13 cellular contexts compared by ENCODE assay signal in the genomic region with DNA sequence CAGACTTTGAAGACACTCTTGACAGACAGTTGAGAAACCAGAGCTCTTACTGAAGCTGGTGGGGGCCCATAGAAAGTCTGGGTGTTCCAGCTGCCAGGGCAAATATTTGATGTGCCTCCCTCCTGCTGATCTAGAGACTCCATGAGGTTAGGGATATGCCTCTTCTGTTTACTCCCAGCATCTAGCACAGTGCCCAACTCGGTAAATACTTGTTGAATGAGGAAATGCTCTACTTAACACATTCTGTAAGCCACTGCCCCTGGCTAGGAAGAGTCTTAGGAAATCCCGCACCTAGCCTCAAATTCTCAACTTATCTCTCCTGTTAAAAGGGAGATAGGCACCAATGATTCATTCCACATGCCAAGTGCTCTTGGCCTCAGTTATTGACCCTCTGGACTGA.
DNase-seq lines count a peak whose midpoint lies in the region; ATAC-seq and TF ChIP-seq lines count a peak whose summit lies in the region.
"Had no signal": no experiment of that assay in that cellular context is flagged by ENCODE, and none has a peak within 500 bp of the region (broad histone marks: within the 10 kb centered on the region; RNA-seq: fewer than 3 reads in every experiment).

No MANE protein-coding gene starts in this region.

- no peak for ATAC-seq in GM18498 (IDR thresholded peaks at IDR 0.05; ENCODE audit: unreplicated experiment)
- ATAC-seq in HG03196 (IDR thresholded peaks at IDR 0.05; ENCODE audit: unreplicated experiment), result no peak

- peak overlapping the region; percentile 84 for H3K27ac Mint-ChIP-seq in activated CD4-positive, alpha-beta T cell treated with anti-CD3 and anti-CD28 coated beads, Interleukin-2, amount 10 ng/mL, durations not matched to agents 24 days and 14 days

- intact Hi-C loops in activated CD4-positive, alpha-beta T cell treated with anti-CD3 and anti-CD28 coated beads, Interleukin-2, amount 10 ng/mL, durations not matched to agents 24 days and 14 days (cut with micrococcal nuclease), result loop anchor here (5.0 kb wide), 3 partner anchors 76 to 191 kb away; no protein-coding TSS in a partner anchor
- intact Hi-C loops in adrenal gland (cut with DNase I), result no loop called here

- no peaks in the 10 kb centered on the region for H3K36me3 Mint-ChIP-seq in activated CD4-positive, alpha-beta T cell treated with anti-CD3 and anti-CD28 coated beads, Interleukin-2, amount 10 ng/mL, durations not matched to agents 24 days and 14 days (ENCODE audit: low read depth)
- H3K36me3 Mint-ChIP-seq: activated naive CD4-positive, alpha-beta T cell treated with anti-CD3 and anti-CD28 coated beads, Interleukin-2, amount 50 U/mL, for 72 hours had no signal

- no peak overlapping the region for H3K4me3 Mint-ChIP-seq in activated CD4-positive, alpha-beta T cell treated with anti-CD3 and anti-CD28 coated beads, Interleukin-2, amount 10 ng/mL, durations not matched to agents 24 days and 14 days

- no peaks in the 10 kb centered on the region for H3K27me3 Mint-ChIP-seq in activated CD4-positive, alpha-beta T cell treated with anti-CD3 and anti-CD28 coated beads, Interleukin-2, amount 10 ng/mL, durations not matched to agents 24 days and 14 days

- no peak for DNase-seq in activated CD4-positive, alpha-beta T cell treated with anti-CD3 and anti-CD28 coated beads, Interleukin-2, amount 10 ng/mL, durations not matched to agents 24 days and 14 days
- DNase-seq in activated CD4-positive, alpha-beta T cell treated with anti-CD3 and anti-CD28 coated beads for 1 hour, result no peak
- DNase-seq in NCI-H345 treated with DMSO at 0.1 percent for 48 hours (lab: John Stamatoyannopoulos, UW; ENCODE audit: unreplicated experiment), result peak; percentile 93
- peak; percentile 29 for DNase-seq in epithelial cell of esophagus (ENCODE audit: low read depth)
- DNase-seq in renal cortical epithelial cell (ENCODE audit: low read depth), result peak; percentile 61
- DNase-seq in adrenal gland, result no peak
- DNase-seq: effector CD4-positive, alpha-beta T cell; SHP77; WERI-Rb-1 had no signal

- TF ChIP-seq POLR2A in adrenal gland (IDR thresholded peaks at IDR 0.05), result no peak

- no peak overlapping the region for H3K27ac ChIP-seq in adrenal gland
- H3K27ac ChIP-seq: vagina, WERI-Rb-1 had no signal

- H3K4me1 Mint-ChIP-seq in activated CD4-positive, alpha-beta T cell treated with anti-CD3 and anti-CD28 coated beads, Interleukin-2, amount 10 ng/mL, durations not matched to agents 24 days and 14 days, result peaks cover 57% of the 10 kb centered on the region

- no peaks in the 10 kb centered on the region for H3K9me3 ChIP-seq in adrenal gland (replicated peaks in 1 of 3)
- H3K9me3 ChIP-seq: vagina had no signal

- H3K4me3 ChIP-seq in epithelial cell of esophagus (ENCODE audit: low read length) (no peak overlapping the region), adrenal gland (no peak overlapping the region)
- H3K4me3 ChIP-seq: vagina had no signal

- peaks cover 0 to 8% of the 10 kb centered on the region in 2 donors for H3K4me1 ChIP-seq in adrenal gland (replicated peaks in 1 of 2)
- H3K4me1 ChIP-seq: vagina had no signal

- TF ChIP-seq CTCF in epithelial cell of esophagus (IDR thresholded peaks at IDR 0.05; ENCODE audit: insufficient read depth, low read depth, low read length, missing control alignments) (no peak), adrenal gland (IDR thresholded peaks at IDR 0.05) (no peak)

- H3K27me3 ChIP-seq in adrenal gland, result no peaks in the 10 kb centered on the region
- H3K27me3 ChIP-seq: vagina had no signal

- no peaks in the 10 kb centered on the region for H3K36me3 ChIP-seq in adrenal gland (replicated peaks in 1 of 2)
- H3K36me3 ChIP-seq: vagina, WERI-Rb-1 had no signal

- H3K9me3 Mint-ChIP-seq in activated CD4-positive, alpha-beta T cell treated with anti-CD3 and anti-CD28 coated beads, Interleukin-2, amount 10 ng/mL, durations not matched to agents 24 days and 14 days, result peaks cover 6% of the 10 kb centered on the region

- 44 to 54% (median 49%) methylated on average over 2 of the region's 2 CpGs for WGBS in adrenal gland, 4 donors

Comparison
In these comparisons a context has a peak if more than half of its experiments do, and no peak if none do; other contexts are left out.
1. DNase-seq: peak in NCI-H345 treated with DMSO at 0.1 percent for 48 hours (single experiment), epithelial cell of esophagus (single experiment) and renal cortical epithelial cell (single experiment); none in activated CD4-positive, alpha-beta T cell treated with anti-CD3 and anti-CD28 coated beads, Interleukin-2, amount 10 ng/mL, durations not matched to agents 24 days and 14 days (single experiment), activated CD4-positive, alpha-beta T cell treated with anti-CD3 and anti-CD28 coated beads for 1 hour (single experiment) and adrenal gland (0 of 7).